Comparison of ENCODE assay signal across 8 cellular contexts in the genomic region with DNA sequence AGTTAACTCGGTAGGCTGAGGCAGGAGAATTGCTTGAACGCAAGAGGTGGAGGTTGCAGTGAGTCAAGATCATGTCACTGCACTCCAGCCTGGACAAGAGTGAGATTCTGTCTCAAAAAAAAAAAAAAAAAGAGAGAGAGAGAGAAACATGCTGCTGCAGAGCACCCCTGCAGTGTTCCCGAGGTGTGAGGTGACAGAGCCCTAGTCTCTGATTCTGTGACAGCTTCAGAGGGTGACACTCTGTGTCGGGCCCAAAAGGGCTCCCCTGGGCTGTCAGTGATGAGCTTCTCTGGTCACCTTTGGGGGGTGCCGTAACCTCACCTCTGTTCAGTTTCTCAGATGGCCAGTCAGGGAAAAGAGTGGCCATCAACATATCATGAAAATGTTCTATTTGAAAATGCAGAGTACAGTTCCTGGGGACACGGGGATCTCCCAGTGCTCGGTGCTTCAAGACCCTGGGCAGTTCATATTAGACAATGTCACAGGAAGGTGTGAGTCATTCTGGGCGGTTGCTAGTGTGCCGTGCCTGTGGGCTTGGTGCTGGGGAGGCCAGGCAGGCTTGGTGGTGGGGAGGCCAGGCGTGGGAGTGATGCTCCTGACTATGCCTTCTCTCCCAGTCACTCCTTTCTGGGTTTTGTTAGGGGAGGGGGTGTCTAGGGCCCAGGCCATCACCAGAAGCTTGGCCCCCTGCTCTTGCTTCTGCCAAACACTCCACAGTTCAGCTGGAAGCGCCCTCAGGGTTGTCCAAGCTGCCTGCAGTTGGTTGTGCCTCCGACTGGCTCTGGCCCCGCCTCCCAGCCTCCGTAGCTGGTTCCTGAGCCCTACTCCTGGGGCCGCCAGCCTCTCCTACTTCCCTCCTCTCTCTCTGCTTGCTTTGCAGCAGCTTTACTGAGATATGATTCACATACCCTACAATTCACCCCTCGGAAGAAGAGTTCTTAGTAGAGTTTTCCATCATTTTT. TPM values are rescaled to one million over a fixed set of nuclear protein-coding genes. Genes with fewer than 3 reads are reported as not detected.
DNase-seq lines count a peak whose midpoint lies in the region; ATAC-seq and TF ChIP-seq lines count a peak whose summit lies in the region.

No MANE protein-coding gene starts in this region.

- H3K27ac ChIP-seq in psoas muscle, result peak overlapping the region; percentile 54

- H3K27me3 ChIP-seq in psoas muscle (ENCODE audit: insufficient read depth in 3 of 3, low read length in 2 of 3), result no peaks in the 10 kb centered on the region

- ATAC-seq in HG03442 (IDR thresholded peaks at IDR 0.05; ENCODE audit: unreplicated experiment), result peak; percentile 78
- peak in 3 of 4 donors; percentile 41 to 58 (median 57) for ATAC-seq in psoas muscle
- no peak for ATAC-seq in GM19397 (IDR thresholded peaks at IDR 0.05; ENCODE audit: unreplicated experiment)

- H3K4me3 ChIP-seq in AG09309 (ENCODE audit: control insufficient read depth, low read depth, low read length) (no peak overlapping the region), psoas muscle (no peak overlapping the region)

- H3K9me3 ChIP-seq in psoas muscle, result no peaks in the 10 kb centered on the region

- intact Hi-C loops in psoas muscle (cut with DNase I), result loop anchor here in 1 of 2 donors (5.0 kb wide), 1 partner anchor 46 kb away; no protein-coding TSS in a partner anchor

- TF ChIP-seq CTCF in AG09309 (IDR thresholded peaks at IDR 0.05; ENCODE audit: control insufficient read depth, insufficient read depth, low read depth, low read length, missing control alignments), result no peak
- TF ChIP-seq CTCF in psoas muscle (IDR thresholded peaks at IDR 0.05), result no peak

- no peaks in the 10 kb centered on the region for H3K36me3 ChIP-seq in psoas muscle (ENCODE audit: insufficient read depth in 1 of 2, low read depth in 1 of 2)

- WGBS in psoas muscle, 3 donors, result 53 to 67% (median 56%) methylated on average over 16 of the region's 16 CpGs

- DNase-seq in AG09309 (ENCODE audit: low read depth) (peak; percentile 20), psoas muscle (no peak), NCI-H1092 (lab: John Stamatoyannopoulos, UW) (no peak), NCI-H1694 (lab: John Stamatoyannopoulos, UW) (no peak)
- DNase-seq in activated CD4-positive, CD25-positive, alpha-beta regulatory T cell treated with anti-CD3 and anti-CD28 coated beads, Interleukin-2, amount 50 U/mL, for 16 hours (ENCODE audit: low read depth, low spot score), result peak; percentile 43
- DNase-seq in effector CD4-positive, alpha-beta T cell, result peak; percentile 9

- no peaks in the 10 kb centered on the region for H3K4me1 ChIP-seq in psoas muscle

RNA-seq across cellular contexts. Expression of gene CLDN5, which starts 52.5 kb away (rescaled TPM):
- 10 to 100 TPM; 23.0 to 57.2 (median 35.5) TPM for total RNA-seq in psoas muscle
- polyA plus RNA-seq in psoas muscle, result 100 to 1,000 TPM in 2 of 3 donors, 10 to 100 TPM in 1; 25.4 to 138 (median 103) TPM

Comparison
In these comparisons a context has a peak if more than half of its experiments do, and no peak if none do; other contexts are left out.
1. DNase-seq: peak in AG09309 (single experiment), activated CD4-positive, CD25-positive, alpha-beta regulatory T cell treated with anti-CD3 and anti-CD28 coated beads, Interleukin-2, amount 50 U/mL, for 16 hours (single experiment) and effector CD4-positive, alpha-beta T cell (single experiment); none in psoas muscle (0 of 2), NCI-H1092 (single experiment) and NCI-H1694 (single experiment).